Comparison of ENCODE assay signal across 23 cellular contexts in genomic region chr7:51521054-51521453, GRCh38.
DNase-seq lines count a peak whose midpoint lies in the region; ATAC-seq, FAIRE-seq and TF ChIP-seq lines count a peak whose summit lies in the region.
"Had no signal": no experiment of that assay in that cellular context is flagged by ENCODE, and none has a peak within 500 bp of the region (broad histone marks: within the 10 kb centered on the region; RNA-seq: fewer than 3 reads in every experiment).

No MANE protein-coding gene starts in this region.

- TF ChIP-seq POLR2A in HepG2 (IDR thresholded peaks at IDR 0.05; ENCODE audit: insufficient read depth in 1 of 2, low read depth in 2 of 2, low read length in 2 of 2) (no peak), gastrocnemius medialis (IDR thresholded peaks at IDR 0.05) (no peak)

- H3K9ac ChIP-seq in endodermal cell (ENCODE audit: extremely low read depth, low read length, poor library complexity, severe bottlenecking) (no peak overlapping the region), HepG2 (ENCODE audit: insufficient read depth, low read depth, low read length) (no peak overlapping the region)
- H3K9ac ChIP-seq: BLaER1 had no signal

- H3K4me1 Mint-ChIP-seq in endodermal cell, result peaks cover 12% of the 10 kb centered on the region

- H3K9me3 ChIP-seq in endodermal cell (ENCODE audit: control insufficient read depth, low read length) (no peaks in the 10 kb centered on the region), HepG2 (ENCODE audit: low read length) (no peaks in the 10 kb centered on the region), osteoblast (ENCODE audit: low read depth, low read length) (no peaks in the 10 kb centered on the region), gastrocnemius medialis (no peaks in the 10 kb centered on the region)
- H3K9me3 ChIP-seq: BE2C, BLaER1, Caco-2 had no signal

- no peaks in the 10 kb centered on the region for H3K36me3 Mint-ChIP-seq in endodermal cell (ENCODE audit: low read depth)
- H3K36me3 Mint-ChIP-seq: CD8-positive, alpha-beta T cell had no signal

- H3K36me3 ChIP-seq in endodermal cell (ENCODE audit: control insufficient read depth, insufficient read depth, low read length), result no peaks in the 10 kb centered on the region
- H3K36me3 ChIP-seq in HepG2 (replicated peaks in 1 of 2; ENCODE audit: control insufficient read depth in 1 of 2, insufficient read depth in 2 of 2, low read length in 2 of 2), result no peaks in the 10 kb centered on the region
- no peaks in the 10 kb centered on the region for H3K36me3 ChIP-seq in osteoblast (ENCODE audit: insufficient read depth, low read length)
- H3K36me3 ChIP-seq in gastrocnemius medialis, result no peaks in the 10 kb centered on the region
- H3K36me3 ChIP-seq: BE2C, BLaER1 had no signal

- H3K4me2 ChIP-seq in HepG2 (ENCODE audit: low read depth, low read length) (no peak overlapping the region), osteoblast (ENCODE audit: insufficient read depth, low read length) (no peak overlapping the region)
- H3K4me2 ChIP-seq: BLaER1 had no signal

- no peak for TF ChIP-seq CTCF in endodermal cell (conservative IDR thresholded peaks at IDR 0.05)
- no peak for TF ChIP-seq CTCF in HepG2 (CRISPR knock-in tag; IDR thresholded peaks at IDR 0.05)
- no peak for TF ChIP-seq CTCF in osteoblast (IDR thresholded peaks at IDR 0.05; ENCODE audit: extremely low read depth, low read depth, low read length)
- no peak for TF ChIP-seq CTCF in gastrocnemius medialis (IDR thresholded peaks at IDR 0.05 in 4 of 5, conservative IDR thresholded peaks at IDR 0.05 in 1 of 5)

- no peak overlapping the region for H3K27ac Mint-ChIP-seq in endodermal cell
- H3K27ac Mint-ChIP-seq: CD4-positive, alpha-beta T cell; CD8-positive, alpha-beta T cell had no signal

- no peak overlapping the region for H3K4me3 Mint-ChIP-seq in endodermal cell
- H3K4me3 Mint-ChIP-seq: CD4-positive, alpha-beta T cell; CD8-positive, alpha-beta T cell had no signal

- H3K4me3 ChIP-seq in endodermal cell (ENCODE audit: low read length) (no peak overlapping the region), HepG2 (replicated peaks in 1 of 3; ENCODE audit: insufficient read depth in 1 of 3, low read depth in 2 of 3, low read length in 3 of 3) (no peak overlapping the region), osteoblast (ENCODE audit: insufficient read depth, low read length) (no peak overlapping the region), gastrocnemius medialis (no peak overlapping the region)
- H3K4me3 ChIP-seq: BLaER1 had no signal

- 83 to 84% methylated on average over 5 to 6 of the region's 6 CpGs for WGBS in endodermal cell (ENCODE audit: insufficient coverage in 1 of 2, insufficient read length in 1 of 2), 2 experiments
- WGBS in HepG2 (ENCODE audit: low lambda C conversion rate), result 3% methylated on average over 6 of the region's 6 CpGs

- intact Hi-C loops in HepG2 (cut with micrococcal nuclease; ENCODE audit: unreplicated experiment) (no loop called here), gastrocnemius medialis (cut with DNase I; ENCODE audit: low total_unique reads) (no loop called here)

- POLR2A ChIA-PET in HepG2 (lab: Yijun Ruan, JAX), result no interaction called here

- BruUV-seq in HepG2 (replicated peaks; lab: Mats Ljungman, UMichigan), result no TSS peak

- peaks cover 2% of the 10 kb centered on the region for H3K4me1 ChIP-seq in endodermal cell (ENCODE audit: control insufficient read depth, insufficient read depth, low read length)
- H3K4me1 ChIP-seq in HepG2 (ENCODE audit: insufficient read depth, low read length), result no peaks in the 10 kb centered on the region
- no peaks in the 10 kb centered on the region for H3K4me1 ChIP-seq in osteoblast (ENCODE audit: insufficient read depth, low read length)
- H3K4me1 ChIP-seq in gastrocnemius medialis, result no peaks in the 10 kb centered on the region
- H3K4me1 ChIP-seq: BE2C, BLaER1, Caco-2 had no signal

- TF ChIP-seq RAD21 in HepG2 (CRISPR knock-in tag; IDR thresholded peaks at IDR 0.05), result no peak

- TF ChIP-seq EP300 in HepG2 (IDR thresholded peaks at IDR 0.05; ENCODE audit: low read depth in 2 of 2, low read length in 2 of 2) (no peak), HepG2 (CRISPR knock-in tag; IDR thresholded peaks at IDR 0.05; ENCODE audit: borderline replicate concordance) (no peak)

- no peaks in the 10 kb centered on the region for H3K27me3 Mint-ChIP-seq in endodermal cell (ENCODE audit: insufficient read depth)
- H3K27me3 Mint-ChIP-seq: CD4-positive, alpha-beta T cell had no signal

- no peaks in the 10 kb centered on the region for H3K9me3 Mint-ChIP-seq in endodermal cell
- H3K9me3 Mint-ChIP-seq: CD4-positive, alpha-beta T cell; CD8-positive, alpha-beta T cell had no signal

- no peaks in the 10 kb centered on the region for H3K27me3 ChIP-seq in endodermal cell (ENCODE audit: control insufficient read depth, insufficient read depth, low read length, poor library complexity, severe bottlenecking)
- H3K27me3 ChIP-seq in HepG2 (ENCODE audit: control insufficient read depth in 1 of 2, insufficient read depth in 2 of 2, low read length in 2 of 2), result no peaks in the 10 kb centered on the region
- H3K27me3 ChIP-seq in osteoblast (ENCODE audit: insufficient read depth, low read length), result no peaks in the 10 kb centered on the region
- H3K27me3 ChIP-seq in gastrocnemius medialis, result no peaks in the 10 kb centered on the region
- H3K27me3 ChIP-seq: BE2C, BLaER1 had no signal

- H3K79me2 ChIP-seq in HepG2 (ENCODE audit: insufficient read depth, low read length) (no peaks in the 10 kb centered on the region), osteoblast (ENCODE audit: insufficient read depth, low read length) (no peaks in the 10 kb centered on the region)

- in situ Hi-C loops in HepG2 (cut with HindIII; ENCODE audit: extremely low pct_ligation_motif_present, low pct_unique_long_range_greater_than_20kb) (no loop called here), gastrocnemius medialis (cut with MboI; ENCODE audit: low sequenced_read_pairs in 4 of 4) (no loop called here)

- DNase-seq in endodermal cell, result no peak
- DNase-seq in HepG2 (ENCODE audit: low spot score), result no peak
- DNase-seq in osteoblast (ENCODE audit: insufficient read length, low spot score, missing footprints), result peak; percentile 9
- no peak for DNase-seq in urothelium cell line (ENCODE audit: low spot score)
- no peak for DNase-seq in NCI-H345 (lab: John Stamatoyannopoulos, UW)
- no peak for DNase-seq in C1 segment of cervical spinal cord (lab: John Stamatoyannopoulos, UW)
- DNase-seq in gastrocnemius medialis, result no peak
- DNase-seq: 8988T; ACHN; BE2C; Caco-2; Calu3; CD4-positive, alpha-beta T cell; CD8-positive, alpha-beta T cell; DMS79 treated with DMSO at 0.1 percent for 48 hours; GF-D8 had no signal

- FAIRE-seq in HepG2 (lab: Jason Lieb, UNC), result no peak
- peak; percentile 17 for FAIRE-seq in urothelium cell line (lab: Jason Lieb, UNC)
- FAIRE-seq: A204.1, D721Med, G401.6, GM12891 had no signal

- CTCF ChIA-PET in HepG2 (lab: Yijun Ruan, JAX; ENCODE audit: low intra/inter-chr PET ratio, low total read pairs), result no interaction called here

- no peaks in the 10 kb centered on the region for H4K20me1 ChIP-seq in HepG2 (ENCODE audit: insufficient read depth, low read length)
- no peaks in the 10 kb centered on the region for H4K20me1 ChIP-seq in osteoblast (ENCODE audit: insufficient read depth, low read length)
- H4K20me1 ChIP-seq: BLaER1 had no signal

- H3K27ac ChIP-seq in endodermal cell (ENCODE audit: low read depth, low read length) (peak overlapping the region; percentile 12), HepG2 (ENCODE audit: extremely low read length, insufficient read depth, low read length) (no peak overlapping the region), osteoblast (ENCODE audit: low read depth, low read length) (no peak overlapping the region), gastrocnemius medialis (no peak overlapping the region)
- H3K27ac ChIP-seq: BLaER1, C4-2B had no signal

- ATAC-seq in HepG2, result no peak
- ATAC-seq in gastrocnemius medialis, result no peak
- no peak for ATAC-seq in GM18909 (IDR thresholded peaks at IDR 0.05; ENCODE audit: poor library complexity, unreplicated experiment)
- ATAC-seq: CD8-positive, alpha-beta T cell had no signal

- H2AFZ ChIP-seq in HepG2 (ENCODE audit: low read length) (no peak overlapping the region), osteoblast (ENCODE audit: low read length) (no peak overlapping the region)

TF ChIP-seq in HepG2, 621 proteins besides CTCF, POLR2A, EP300 and RAD21:
- TF ChIP-seq NR2F6 (IDR thresholded peaks at IDR 0.05), result no peak
- TF ChIP-seq NR2F6 (CRISPR knock-in tag; IDR thresholded peaks at IDR 0.05), result 0 out of 2 replicates have a peak, but pooled peaks have one; percentile 20
- no peak for TF ChIP-seq MLX (CRISPR knock-in tag; IDR thresholded peaks at IDR 0.05)
- no peak for TF ChIP-seq ZNF513 (CRISPR knock-in tag; conservative IDR thresholded peaks at IDR 0.05)
- TF ChIP-seq NR2F1 (CRISPR knock-in tag; IDR thresholded peaks at IDR 0.05), result peak in 1 of 2 experiments; percentile 43; a peak in 1 of 4 replicates
- TF ChIP-seq ZNF724P (CRISPR knock-in tag; IDR thresholded peaks at IDR 0.05; ENCODE audit: borderline replicate concordance), result no peak
- TF ChIP-seq BHLHE40 (IDR thresholded peaks at IDR 0.05; ENCODE audit: low read length), result peak; percentile 82
- TF ChIP-seq RARA (CRISPR knock-in tag; IDR thresholded peaks at IDR 0.05), result 0 out of 2 replicates have a peak, but pooled peaks have one; percentile 13
